ENCODE assay signal across 15 cellular contexts in the genomic region with DNA sequence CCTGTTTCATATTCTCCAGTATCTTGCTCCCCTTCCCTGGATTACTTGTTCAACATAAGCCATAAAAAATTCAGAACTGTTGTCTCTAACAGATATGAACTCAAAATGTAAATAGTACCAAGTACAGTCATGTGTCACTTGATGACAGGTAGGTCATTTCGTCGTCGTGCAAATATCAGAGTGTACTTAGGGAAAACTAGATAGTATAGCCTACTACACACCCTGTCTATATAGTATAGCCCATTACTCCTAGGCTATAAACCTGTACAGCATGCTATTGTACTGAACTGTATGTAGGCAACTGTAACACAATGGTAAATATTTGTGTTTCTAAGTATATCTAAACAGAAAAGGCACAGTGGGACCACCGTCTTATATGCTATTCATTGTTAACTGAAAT.
"Had no signal": no experiment of that assay in that cellular context is flagged by ENCODE, and none has a peak within 500 bp of the region (broad histone marks: within the 10 kb centered on the region; RNA-seq: fewer than 3 reads in every experiment).

No MANE protein-coding gene starts in this region.

- H3K4me1 ChIP-seq: heart left ventricle had no signal

- H3K36me3 ChIP-seq: cardiac muscle cell, heart left ventricle had no signal

- H3K27me3 ChIP-seq: cardiac muscle cell, heart left ventricle had no signal

- DNase-seq: activated CD4-positive, alpha-beta T cell treated with anti-CD3 and anti-CD28 coated beads, Interleukin-2, amount 10 ng/mL, durations not matched to agents 24 days and 14 days; activated naive CD4-positive, alpha-beta T cell treated with anti-CD3 and anti-CD28 coated beads for 36 hours; activated T-cell treated with anti-CD3 and anti-CD28 coated beads for 4 hours; effector CD8-positive, alpha-beta T cell; foreskin melanocyte; heart left ventricle; kidney; left ventricle myocardium superior; mesenchymal stem cell; stimulated activated CD4-positive, alpha-beta T cell treated with anti-CD3 and anti-CD28 coated beads, Interleukin-4, amount 100 ng/mL, for 24 hours; stimulated activated naive CD8-positive, alpha-beta T cell treated with anti-CD3 and anti-CD28 coated beads, Interleukin-15, amount 100 ng/mL, for 72 hours had no signal

- H3K27ac ChIP-seq: cardiac muscle cell, coronary artery, heart left ventricle had no signal

- H3K9me3 ChIP-seq: heart left ventricle had no signal

- ATAC-seq: activated T-helper 17 cell treated with anti-CD3 and anti-CD28 coated beads, Interleukin-2, amount 50 U/mL, for 72 hours; heart left ventricle; left ventricle myocardium superior; stimulated activated naive CD8-positive, alpha-beta T cell treated with anti-CD3 and anti-CD28 coated beads, Interleukin-15, amount 100 ng/mL, for 72 hours; WTC11 had no signal

- H3K4me3 ChIP-seq: cardiac muscle cell, coronary artery, heart left ventricle had no signal
